Comparison of ENCODE assay signal across 2 cellular contexts in the genomic region with DNA sequence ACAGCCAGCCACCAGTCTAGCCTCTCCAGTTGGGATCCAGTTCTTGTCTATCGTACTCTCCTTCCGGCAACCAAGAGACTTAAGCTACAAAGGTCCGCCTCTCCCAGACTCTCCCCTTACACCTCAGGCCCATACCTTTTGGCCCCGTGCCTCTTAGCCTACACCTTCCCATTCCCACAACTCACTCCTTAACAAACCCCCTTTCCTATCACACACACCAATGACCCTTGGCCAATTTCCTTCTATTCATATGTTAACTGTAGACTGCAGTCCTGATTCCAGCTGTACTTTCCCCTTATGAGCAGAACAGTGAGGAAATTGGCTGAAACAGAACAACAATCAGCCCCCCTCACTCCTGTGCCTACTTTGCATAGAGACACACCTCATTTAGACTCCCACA.
TF ChIP-seq lines count a peak whose summit lies in the region.

No MANE protein-coding gene starts in this region.

TF ChIP-seq in IMR-90, 13 proteins besides CTCF, POLR2A, EP300 and RAD21:
- TF ChIP-seq CHD1 (IDR thresholded peaks at IDR 0.05; ENCODE audit: low read depth, low read length) (no peak), NFE2L2 (IDR thresholded peaks at IDR 0.05; ENCODE audit: low read depth, low read length) (no peak), MXI1 (IDR thresholded peaks at IDR 0.05; ENCODE audit: borderline replicate concordance, low read depth, low read length) (no peak), CEBPB (IDR thresholded peaks at IDR 0.05; ENCODE audit: low read depth, low read length) (no peak), BHLHE40 (IDR thresholded peaks at IDR 0.05; ENCODE audit: low read depth, low read length) (no peak), RFX5 (IDR thresholded peaks at IDR 0.05; ENCODE audit: low read depth, low read length) (no peak), USF2 (IDR thresholded peaks at IDR 0.05; ENCODE audit: low read depth, low read length) (no peak), MAZ (IDR thresholded peaks at IDR 0.05; ENCODE audit: borderline replicate concordance, low read depth, low read length) (no peak), SMC3 (IDR thresholded peaks at IDR 0.05; ENCODE audit: low read depth, low read length) (no peak), RCOR1 (IDR thresholded peaks at IDR 0.05; ENCODE audit: insufficient replicate concordance, low read length) (no peak), FOS (IDR thresholded peaks at IDR 0.05; ENCODE audit: low read depth, low read length) (no peak), MAFK (IDR thresholded peaks at IDR 0.05; ENCODE audit: low read depth, low read length) (no peak)
- TF ChIP-seq, protein P1, sequence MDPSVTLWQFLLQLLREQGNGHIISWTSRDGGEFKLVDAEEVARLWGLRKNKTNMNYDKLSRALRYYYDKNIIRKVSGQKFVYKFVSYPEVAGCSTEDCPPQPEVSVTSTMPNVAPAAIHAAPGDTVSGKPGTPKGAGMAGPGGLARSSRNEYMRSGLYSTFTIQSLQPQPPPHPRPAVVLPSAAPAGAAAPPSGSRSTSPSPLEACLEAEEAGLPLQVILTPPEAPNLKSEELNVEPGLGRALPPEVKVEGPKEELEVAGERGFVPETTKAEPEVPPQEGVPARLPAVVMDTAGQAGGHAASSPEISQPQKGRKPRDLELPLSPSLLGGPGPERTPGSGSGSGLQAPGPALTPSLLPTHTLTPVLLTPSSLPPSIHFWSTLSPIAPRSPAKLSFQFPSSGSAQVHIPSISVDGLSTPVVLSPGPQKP (IDR thresholded peaks at IDR 0.05; ENCODE audit: borderline replicate concordance, low read depth, low read length) = no peak

TF ChIP-seq in GM12878, 131 proteins besides CTCF, POLR2A, EP300 and RAD21:
- TF ChIP-seq TCF7 (IDR thresholded peaks at IDR 0.05; ENCODE audit: borderline replicate concordance) = no peak
- TF ChIP-seq POU2F2 (IDR thresholded peaks at IDR 0.05; ENCODE audit: borderline replicate concordance, low read depth, low read length) = 0 out of 3 replicates have a peak, but pooled peaks have one; percentile 11
TF ChIP-seq in GM12878: peak in this region for 1.
